Comparison of ENCODE assay signal across 9 cellular contexts in the genomic region with DNA sequence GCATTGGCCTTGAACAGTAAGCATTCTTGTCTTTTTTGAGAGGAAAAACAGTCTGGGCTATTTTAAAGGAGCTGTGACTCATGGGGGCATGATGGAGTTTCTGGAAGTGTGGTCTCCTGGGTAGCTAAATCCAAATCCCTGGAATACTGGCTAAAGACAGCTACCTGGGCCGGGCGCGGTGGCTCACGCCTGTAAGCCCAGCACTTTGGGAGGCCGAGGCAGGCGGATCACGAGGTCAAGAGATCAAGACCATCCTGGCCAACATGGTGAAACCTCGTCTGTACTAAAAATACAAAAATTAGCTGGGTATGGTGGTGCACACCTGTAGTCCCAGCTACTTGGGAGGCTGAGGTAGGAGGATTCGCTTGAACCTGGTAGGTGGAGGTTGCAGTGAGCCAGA. TPM values are rescaled to one million over a fixed set of nuclear protein-coding genes. Genes with fewer than 3 reads are reported as not detected.
DNase-seq lines count a peak whose midpoint lies in the region; ATAC-seq and TF ChIP-seq lines count a peak whose summit lies in the region.
"Not testable (repeated sequence)": the region's sequence is repeated elsewhere in the genome, so short reads cannot be mapped to it uniquely, and the experiment has no call there.
"Had no signal": no experiment of that assay in that cellular context is flagged by ENCODE, and none has a peak within 500 bp of the region (broad histone marks: within the 10 kb centered on the region; RNA-seq: fewer than 3 reads in every experiment).

No MANE protein-coding gene starts in this region.

- peak overlapping the region; percentile 96 for H3K4me3 ChIP-seq in OCI-LY7 (ENCODE audit: low read depth, low read length, poor library complexity, severe bottlenecking)

- H3K4me1 ChIP-seq in OCI-LY7 (ENCODE audit: insufficient read depth, low read length, poor library complexity, severe bottlenecking), result peaks cover 94% of the 10 kb centered on the region

- H3K27ac Mint-ChIP-seq in CD14-positive monocyte (peak overlapping the region; percentile 79 to 93 (median 88)), IgD-negative memory B cell (peak overlapping the region; percentile 84 to 91 (median 87)), naive B cell (peak overlapping the region in 5 of 6 donors; percentile 15 to 98 (median 88))
- H3K27ac Mint-ChIP-seq in activated CD8-positive, alpha-beta T cell treated with anti-CD3 and anti-CD28 coated beads for 36 hours, result peak overlapping the region; percentile 15
- peak overlapping the region; percentile 51 for H3K27ac Mint-ChIP-seq in activated naive CD4-positive, alpha-beta T cell treated with anti-CD3 and anti-CD28 coated beads, Interleukin-2, amount 50 U/mL, for 24 hours
- peak overlapping the region; percentile 97 for H3K27ac Mint-ChIP-seq in dendritic cell treated with granulocyte-macrophage colony-stimulating factor and Interleukin-4, amounts not matched to agents 40 ng/mL and 50 ng/mL, for 4 days
- H3K27ac Mint-ChIP-seq in stimulated activated memory B cell treated with anti-CD40 and anti-IgM and Interleukin-4, amounts not matched to agents 10 μg/mL and 1 μg/mL and 100 μg/mL, for 72 hours, result peak overlapping the region; percentile 84

- H3K4me3 Mint-ChIP-seq in CD14-positive monocyte; activated CD8-positive, alpha-beta T cell treated with anti-CD3 and anti-CD28 coated beads for 36 hours; dendritic cell treated with granulocyte-macrophage colony-stimulating factor and Interleukin-4, amounts not matched to agents 40 ng/mL and 50 ng/mL, for 4 days: not testable (repeated sequence)
- peak overlapping the region; percentile 82 to 100 (median 96) for H3K4me3 Mint-ChIP-seq in IgD-negative memory B cell
- H3K4me3 Mint-ChIP-seq in activated naive CD4-positive, alpha-beta T cell treated with anti-CD3 and anti-CD28 coated beads, Interleukin-2, amount 50 U/mL, for 24 hours, result peak overlapping the region; percentile 7
- peak overlapping the region; percentile 75 to 99 (median 87) for H3K4me3 Mint-ChIP-seq in naive B cell
- peak overlapping the region; percentile 93 for H3K4me3 Mint-ChIP-seq in stimulated activated memory B cell treated with anti-CD40 and anti-IgM and Interleukin-4, amounts not matched to agents 10 μg/mL and 1 μg/mL and 100 μg/mL, for 72 hours

- ATAC-seq in activated CD8-positive, alpha-beta T cell treated with anti-CD3 and anti-CD28 coated beads for 36 hours; naive B cell (ENCODE audit: low read depth in 2 of 2); stimulated activated memory B cell treated with anti-CD40 and anti-IgM and Interleukin-4, amounts not matched to agents 10 μg/mL and 1 μg/mL and 100 μg/mL, for 72 hours: not testable (repeated sequence)

- DNase-seq in CD14-positive monocyte (ENCODE audit: low spot score); OCI-LY7 (ENCODE audit: low spot score); activated CD8-positive, alpha-beta T cell treated with anti-CD3 and anti-CD28 coated beads for 36 hours; naive B cell: not testable (repeated sequence)

- H3K27me3 Mint-ChIP-seq in CD14-positive monocyte (ENCODE audit: low read depth in 3 of 3); IgD-negative memory B cell; activated CD8-positive, alpha-beta T cell treated with anti-CD3 and anti-CD28 coated beads for 36 hours; activated naive CD4-positive, alpha-beta T cell treated with anti-CD3 and anti-CD28 coated beads, Interleukin-2, amount 50 U/mL, for 24 hours; dendritic cell treated with granulocyte-macrophage colony-stimulating factor and Interleukin-4, amounts not matched to agents 40 ng/mL and 50 ng/mL, for 4 days; naive B cell; stimulated activated memory B cell treated with anti-CD40 and anti-IgM and Interleukin-4, amounts not matched to agents 10 μg/mL and 1 μg/mL and 100 μg/mL, for 72 hours: not testable (repeated sequence)

- not testable (repeated sequence) for H3K9me2 ChIP-seq in OCI-LY7 (ENCODE audit: insufficient read depth, low read length)

- not testable (repeated sequence) for BruUV-seq in OCI-LY7 (replicated peaks; lab: Mats Ljungman, UMichigan)

- peak overlapping the region; percentile 99 for H3K27ac ChIP-seq in OCI-LY7 (ENCODE audit: low read depth, low read length, poor library complexity, severe bottlenecking)

- H3K36me3 ChIP-seq in OCI-LY7 (ENCODE audit: insufficient read depth, low read length), result peaks cover 88% of the 10 kb centered on the region

- H3K9me3 Mint-ChIP-seq in CD14-positive monocyte; IgD-negative memory B cell; activated CD8-positive, alpha-beta T cell treated with anti-CD3 and anti-CD28 coated beads for 36 hours; activated naive CD4-positive, alpha-beta T cell treated with anti-CD3 and anti-CD28 coated beads, Interleukin-2, amount 50 U/mL, for 24 hours; dendritic cell treated with granulocyte-macrophage colony-stimulating factor and Interleukin-4, amounts not matched to agents 40 ng/mL and 50 ng/mL, for 4 days; naive B cell; stimulated activated memory B cell treated with anti-CD40 and anti-IgM and Interleukin-4, amounts not matched to agents 10 μg/mL and 1 μg/mL and 100 μg/mL, for 72 hours: not testable (repeated sequence)

- CTCF ChIA-PET in OCI-LY7 (lab: Charles Lee; ENCODE audit: unreplicated experiment), result not testable (repeated sequence)
- CTCF ChIA-PET in activated CD8-positive, alpha-beta T cell treated with anti-CD3 and anti-CD28 coated beads for 36 hours (lab: Charles Lee), result interaction anchor here (1.2 to 11.6 kb wide), 4 partner anchors 14 to 137 kb away, joined by 3 to 148 read pairs (median 4); no protein-coding TSS in a partner anchor

- intact Hi-C loops in CD14-positive monocyte (cut with micrococcal nuclease), result loop anchor here (5.0 to 10.0 kb wide), 2 partner anchors 35 to 78 kb away; no protein-coding TSS in a partner anchor
- intact Hi-C loops in OCI-LY7 (cut with micrococcal nuclease; ENCODE audit: unreplicated experiment), result loop anchor here (10.0 kb wide), 2 partner anchors 1312 to 1478 kb away; a partner anchor contains a TSS
- intact Hi-C loops in activated CD8-positive, alpha-beta T cell treated with anti-CD3 and anti-CD28 coated beads for 36 hours (cut with micrococcal nuclease), result not testable (repeated sequence)
- intact Hi-C loops in dendritic cell treated with granulocyte-macrophage colony-stimulating factor and Interleukin-4, amounts not matched to agents 40 ng/mL and 50 ng/mL, for 4 days (cut with micrococcal nuclease), result loop anchor here (5.0 kb wide), 1 partner anchor 75 kb away; no protein-coding TSS in a partner anchor

- TF ChIP-seq CTCF in CD14-positive monocyte (IDR thresholded peaks at IDR 0.05); OCI-LY7 (conservative IDR thresholded peaks at IDR 0.05; ENCODE audit: low read length); activated CD8-positive, alpha-beta T cell treated with anti-CD3 and anti-CD28 coated beads for 36 hours (IDR thresholded peaks at IDR 0.05): not testable (repeated sequence)

- not testable (repeated sequence) for H3K9me3 ChIP-seq in OCI-LY7 (ENCODE audit: low read length)

- H3K36me3 Mint-ChIP-seq in CD14-positive monocyte (peaks cover 82 to 86% of the 10 kb centered on the region in 2 donors), IgD-negative memory B cell (peaks cover 33% of the 10 kb centered on the region), naive B cell (peaks cover 51 to 55% of the 10 kb centered on the region in 2 donors)
- peaks cover 94% of the 10 kb centered on the region for H3K36me3 Mint-ChIP-seq in activated CD8-positive, alpha-beta T cell treated with anti-CD3 and anti-CD28 coated beads for 36 hours (ENCODE audit: low read depth)
- H3K36me3 Mint-ChIP-seq in activated naive CD4-positive, alpha-beta T cell treated with anti-CD3 and anti-CD28 coated beads, Interleukin-2, amount 50 U/mL, for 24 hours, result peaks cover 53% of the 10 kb centered on the region
- peaks cover 95% of the 10 kb centered on the region for H3K36me3 Mint-ChIP-seq in dendritic cell treated with granulocyte-macrophage colony-stimulating factor and Interleukin-4, amounts not matched to agents 40 ng/mL and 50 ng/mL, for 4 days (ENCODE audit: low read depth)
- H3K36me3 Mint-ChIP-seq in stimulated activated memory B cell treated with anti-CD40 and anti-IgM and Interleukin-4, amounts not matched to agents 10 μg/mL and 1 μg/mL and 100 μg/mL, for 72 hours, result peaks cover 92% of the 10 kb centered on the region

- H4K20me1 ChIP-seq in OCI-LY7 (ENCODE audit: insufficient read depth, low read length), result not testable (repeated sequence)

- H3K4me1 Mint-ChIP-seq in CD14-positive monocyte, result peaks cover 98% of the 10 kb centered on the region
- H3K4me1 Mint-ChIP-seq in IgD-negative memory B cell, result peaks cover 43 to 82% (median 67%) of the 10 kb centered on the region in 3 donors
- H3K4me1 Mint-ChIP-seq in activated CD8-positive, alpha-beta T cell treated with anti-CD3 and anti-CD28 coated beads for 36 hours (ENCODE audit: low read depth), result peaks cover 76% of the 10 kb centered on the region
- peaks cover 58% of the 10 kb centered on the region for H3K4me1 Mint-ChIP-seq in activated naive CD4-positive, alpha-beta T cell treated with anti-CD3 and anti-CD28 coated beads, Interleukin-2, amount 50 U/mL, for 24 hours
- peaks cover 97% of the 10 kb centered on the region for H3K4me1 Mint-ChIP-seq in dendritic cell treated with granulocyte-macrophage colony-stimulating factor and Interleukin-4, amounts not matched to agents 40 ng/mL and 50 ng/mL, for 4 days (ENCODE audit: low read depth)
- peaks cover 77 to 98% (median 93%) of the 10 kb centered on the region in 3 donors for H3K4me1 Mint-ChIP-seq in naive B cell
- peaks cover 96% of the 10 kb centered on the region for H3K4me1 Mint-ChIP-seq in stimulated activated memory B cell treated with anti-CD40 and anti-IgM and Interleukin-4, amounts not matched to agents 10 μg/mL and 1 μg/mL and 100 μg/mL, for 72 hours

- H3K79me2 ChIP-seq in OCI-LY7 (ENCODE audit: insufficient read depth, low read depth, low read length), result peaks cover 85% of the 10 kb centered on the region

- not testable (repeated sequence) for H2AFZ ChIP-seq in OCI-LY7 (ENCODE audit: low read length)

- POLR2A ChIA-PET in OCI-LY7 (lab: Charles Lee), result interaction anchor here (4.1 kb wide), 1 partner anchor 8 kb away, joined by 27 read pairs; a partner anchor contains a TSS
- POLR2A ChIA-PET in activated CD8-positive, alpha-beta T cell treated with anti-CD3 and anti-CD28 coated beads for 36 hours (lab: Charles Lee), result interaction anchor here (1.0 to 13.1 kb wide), 7 partner anchors 8 to 86 kb away, joined by 3 to 141 read pairs (median 3); no protein-coding TSS in a partner anchor

- H3K4me2 ChIP-seq in OCI-LY7 (ENCODE audit: low read length), result peak overlapping the region; percentile 85

RNA-seq across cellular contexts. Expression of a gene that starts 8.3 kb away (rescaled TPM):
- polyA plus RNA-seq in CD14-positive monocyte (100 to 1,000 TPM; 157 to 187 TPM), IgD-negative memory B cell (718 TPM), naive B cell (ENCODE audit: low read depth in 6 of 6) (100 to 1,000 TPM; 646 to 909 (median 752) TPM)
- 181 and 188 TPM in 2 replicates for total RNA-seq in OCI-LY7 (2014; rRNA removed; shearing (Covaris generic))
- total RNA-seq in OCI-LY7 (2022), result 210 and 224 TPM in 2 replicates
- total RNA-seq in activated CD8-positive, alpha-beta T cell treated with anti-CD3 and anti-CD28 coated beads for 36 hours, result 100 to 1,000 TPM; 221 to 224 TPM
- total RNA-seq: HepG2 had no signal
- polyA plus RNA-seq: HepG2 had no signal

Comparison
In these comparisons a context has a peak if more than half of its experiments do, and no peak if none do; other contexts are left out.
1. H3K27ac Mint-ChIP-seq: peak in every context shown above with its lines; median percentile 97 in dendritic cell treated with granulocyte-macrophage colony-stimulating factor and Interleukin-4, amounts not matched to agents 40 ng/mL and 50 ng/mL, for 4 days; 88 in CD14-positive monocyte; 88 in naive B cell; 87 in IgD-negative memory B cell; 84 in stimulated activated memory B cell treated with anti-CD40 and anti-IgM and Interleukin-4, amounts not matched to agents 10 μg/mL and 1 μg/mL and 100 μg/mL, for 72 hours; 51 in activated naive CD4-positive, alpha-beta T cell treated with anti-CD3 and anti-CD28 coated beads, Interleukin-2, amount 50 U/mL, for 24 hours; 15 in activated CD8-positive, alpha-beta T cell treated with anti-CD3 and anti-CD28 coated beads for 36 hours.